ENCODE assay signal across 7 cellular contexts in the genomic region with DNA sequence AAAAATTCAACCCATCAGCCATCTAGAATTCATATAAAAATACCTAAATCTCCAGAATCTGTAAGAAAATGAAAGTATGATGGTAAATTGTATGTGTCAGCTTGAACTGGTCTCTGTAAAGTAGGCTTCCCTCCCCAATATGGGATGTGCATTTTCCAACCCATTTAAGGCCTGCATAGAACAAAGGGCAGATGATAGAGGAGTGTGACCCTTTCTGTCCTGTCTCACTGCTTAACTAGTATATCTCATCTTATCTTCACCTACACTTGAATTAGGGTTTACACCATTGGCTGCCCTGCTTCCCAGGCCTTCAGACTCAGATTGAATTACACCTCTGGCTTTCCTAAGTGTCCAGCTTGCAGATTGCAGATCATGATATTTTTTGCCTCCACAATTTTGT. TPM values are rescaled to one million over a fixed set of nuclear protein-coding genes. Genes with fewer than 3 reads are reported as not detected.
"Had no signal": no experiment of that assay in that cellular context is flagged by ENCODE, and none has a peak within 500 bp of the region (broad histone marks: within the 10 kb centered on the region; RNA-seq: fewer than 3 reads in every experiment).

No MANE protein-coding gene starts in this region.

RNA-seq across cellular contexts. Expression of gene TRIM77, which starts 40.7 kb away (rescaled TPM):
- total RNA-seq: GM23248, GM23338, H1, H4, H7, H9, HFFc6 had no signal
- polyA plus RNA-seq: GM23248, GM23338, H1 had no signal

RNA-seq across cellular contexts. Expression of gene TRIM49, which starts 57.6 kb away (rescaled TPM):
- total RNA-seq: GM23248, GM23338, H1, H4, H7, H9, HFFc6 had no signal
- polyA plus RNA-seq: GM23248, GM23338, H1 had no signal
